ENCODE assay signal across 8 cellular contexts in genomic region chr6:119347466-119348307, GRCh38. TPM values are rescaled to one million over a fixed set of nuclear protein-coding genes. Genes with fewer than 3 reads are reported as not detected.
A peak's percentile ranks its signal among the peaks of the same experiment; 100 is the strongest.
DNase-seq lines count a peak whose midpoint lies in the region; TF ChIP-seq lines count a peak whose summit lies in the region.

No MANE protein-coding gene starts in this region.

- peak overlapping the region; percentile 75 for H2AK5ac ChIP-seq in neuronal stem cell (ENCODE audit: low read depth, low read length)

- no CpG with 5 or more reads among the region's 24 CpGs for WGBS in neuronal stem cell (ENCODE audit: extremely low coverage in 2 of 2, insufficient read length in 2 of 2, insufficient replicate concordance in 1 of 2), 2 donors

- H3K9ac ChIP-seq in Loucy (ENCODE audit: low read depth, low read length, poor library complexity, severe bottlenecking), result peak overlapping the region; percentile 78
- H3K9ac ChIP-seq in neuronal stem cell (ENCODE audit: low read depth, low read length, poor library complexity), result no peak overlapping the region

- H3F3A ChIP-seq in Loucy (ENCODE audit: low read depth), result no peaks in the 10 kb centered on the region

- H4K91ac ChIP-seq in neuronal stem cell (ENCODE audit: low read depth, low read length, poor library complexity), result no peak overlapping the region

- no peak overlapping the region for H4K8ac ChIP-seq in neuronal stem cell (ENCODE audit: low read depth, low read length)

- no peaks in the 10 kb centered on the region for H3K36me3 ChIP-seq in H7 (replicated peaks; ENCODE audit: control insufficient read depth, insufficient read depth, low read length)
- H3K36me3 ChIP-seq in Loucy (ENCODE audit: insufficient read depth, low read length), result no peaks in the 10 kb centered on the region
- H3K36me3 ChIP-seq in neuronal stem cell (replicated peaks in 1 of 2; ENCODE audit: control insufficient read depth in 2 of 2, insufficient read depth in 2 of 2, low read length in 2 of 2), result no peaks in the 10 kb centered on the region

- peaks cover 4% of the 10 kb centered on the region for H4K20me1 ChIP-seq in Loucy (ENCODE audit: insufficient read depth, low read length, poor library complexity, severe bottlenecking)

- no peak overlapping the region for H3K23ac ChIP-seq in neuronal stem cell (ENCODE audit: low read depth, low read length, poor library complexity)

- no peak overlapping the region for H2BK12ac ChIP-seq in neuronal stem cell (ENCODE audit: low read length)

- H3K27me3 ChIP-seq in H7 (ENCODE audit: control insufficient read depth, insufficient read depth, low read length) (peaks cover 29% of the 10 kb centered on the region), Loucy (ENCODE audit: insufficient read depth, low read length, poor library complexity, severe bottlenecking) (no peaks in the 10 kb centered on the region), neuronal stem cell (ENCODE audit: control insufficient read depth in 3 of 3, insufficient read depth in 3 of 3, low read depth in 1 of 3, low read length in 3 of 3) (peaks cover 0 to 10% (median 0%) of the 10 kb centered on the region in 3 experiments)

- DNase-seq in NCI-H146 (lab: John Stamatoyannopoulos, UW) (peak; percentile 7), NCI-H146 treated with DMSO at 0.1 percent for 48 hours (lab: John Stamatoyannopoulos, UW; ENCODE audit: unreplicated experiment) (no peak), H7 (peak; percentile 19), activated T-cell treated with anti-CD3 and anti-CD28 coated beads for 1 hour (ENCODE audit: low read depth) (peak; percentile 3), fibroblast of the aortic adventitia (ENCODE audit: low read depth) (peak; percentile 19), neuronal stem cell (ENCODE audit: low spot score) (no peak), A172 (ENCODE audit: low spot score) (no peak)

- no peak overlapping the region for H2BK5ac ChIP-seq in neuronal stem cell (ENCODE audit: low read length)

- no peak overlapping the region for H3K27ac ChIP-seq in neuronal stem cell (replicated peaks; ENCODE audit: low read length)

- peak overlapping the region; percentile 89 for H3K4me2 ChIP-seq in Loucy (ENCODE audit: low read depth, low read length, poor library complexity, severe bottlenecking)
- peak overlapping the region; percentile 94 for H3K4me2 ChIP-seq in neuronal stem cell (ENCODE audit: insufficient read depth, low read length, poor library complexity, severe bottlenecking)

- peak overlapping the region; percentile 10 for H2BK15ac ChIP-seq in neuronal stem cell (ENCODE audit: low read length)

- H2AFZ ChIP-seq in Loucy (ENCODE audit: low read length), result peak overlapping the region; percentile 82
- H2AFZ ChIP-seq in neuronal stem cell (ENCODE audit: low read length), result peak overlapping the region; percentile 99

- H2BK120ac ChIP-seq in neuronal stem cell (ENCODE audit: low read depth, low read length), result no peak overlapping the region

- H3K4ac ChIP-seq in neuronal stem cell (ENCODE audit: low read length), result no peak overlapping the region

- peaks cover 63% of the 10 kb centered on the region for H3K4me1 ChIP-seq in Loucy (ENCODE audit: insufficient read depth, low read length, poor library complexity, severe bottlenecking)
- peaks cover 9% of the 10 kb centered on the region in 2 donors for H3K4me1 ChIP-seq in neuronal stem cell (ENCODE audit: control insufficient read depth in 2 of 2, insufficient read depth in 1 of 2, low read depth in 1 of 2, low read length in 2 of 2)

- peaks cover 66% of the 10 kb centered on the region for H3K79me2 ChIP-seq in Loucy (ENCODE audit: insufficient read depth, low read length)

- TF ChIP-seq CTCF in Loucy (conservative IDR thresholded peaks at IDR 0.05; ENCODE audit: low read length) (no peak), fibroblast of the aortic adventitia (IDR thresholded peaks at IDR 0.05; ENCODE audit: insufficient read depth, low read length) (no peak)

- peak overlapping the region; percentile 92 for H3K4me3 ChIP-seq in H7 (ENCODE audit: insufficient read depth, low read depth, low read length)
- peak overlapping the region; percentile 80 for H3K4me3 ChIP-seq in Loucy (ENCODE audit: low read length, poor library complexity, severe bottlenecking)
- H3K4me3 ChIP-seq in fibroblast of the aortic adventitia (ENCODE audit: low read depth, low read length), result peak overlapping the region; percentile 93
- peak overlapping the region; percentile 85 to 98 for H3K4me3 ChIP-seq in neuronal stem cell (ENCODE audit: low read length in 2 of 2)

- H3K14ac ChIP-seq in neuronal stem cell (ENCODE audit: low read length), result no peak overlapping the region

- no peaks in the 10 kb centered on the region for H3K9me3 ChIP-seq in Loucy (ENCODE audit: insufficient read depth, low read depth, low read length)
- no peaks in the 10 kb centered on the region for H3K9me3 ChIP-seq in neuronal stem cell (replicated peaks in 1 of 2; ENCODE audit: control insufficient read depth in 2 of 2, insufficient read depth in 1 of 2, low read depth in 1 of 2, low read length in 2 of 2)

- no peaks in the 10 kb centered on the region for H3K9me2 ChIP-seq in Loucy (replicated peaks; ENCODE audit: low read depth, low read length)

- H3K79me1 ChIP-seq in neuronal stem cell (ENCODE audit: low read depth, low read length), result no peaks in the 10 kb centered on the region

- H3K18ac ChIP-seq in neuronal stem cell (ENCODE audit: low read length), result peak overlapping the region; percentile 40

RNA-seq across cellular contexts. Expression of gene MAN1A1, which starts 1.9 kb away (rescaled TPM):
- total RNA-seq in H7 (2014; rRNA removed; shearing (Covaris generic)), result 13.2 and 14.5 TPM in 2 replicates
- total RNA-seq in fibroblast of the aortic adventitia (ENCODE audit: low replicate concordance), result 93.1 and 175 TPM in 2 replicates
- 6.4 TPM for polyA plus RNA-seq in neuronal stem cell (2013, experiment 1 of 2)
- 6.5 TPM for polyA plus RNA-seq in neuronal stem cell (2013, experiment 2 of 2)
- 5.7 and 6.3 TPM in 2 replicates for total RNA-seq in A172 (2014; rRNA removed; shearing (Covaris generic))

Comparison
In these comparisons a context has a peak if more than half of its experiments do, and no peak if none do; other contexts are left out.
1. DNase-seq: peak in NCI-H146 (single experiment), H7 (single experiment), activated T-cell treated with anti-CD3 and anti-CD28 coated beads for 1 hour (single experiment) and fibroblast of the aortic adventitia (single experiment); none in NCI-H146 treated with DMSO at 0.1 percent for 48 hours (single experiment), neuronal stem cell (single experiment) and A172 (single experiment).
2. Peak in every context shown above with its lines, with median percentiles within 50 percentile points of each other: H3K4me3 ChIP-seq.